16 cellular contexts compared by ENCODE assay signal in genomic region chr7:150489812-150490211, GRCh38. TPM values are rescaled to one million over a fixed set of nuclear protein-coding genes. Genes with fewer than 3 reads are reported as not detected.
"Had no signal": no experiment of that assay in that cellular context is flagged by ENCODE, and none has a peak within 500 bp of the region (broad histone marks: within the 10 kb centered on the region; RNA-seq: fewer than 3 reads in every experiment).

No MANE protein-coding gene starts in this region.

- H3K4me3 Mint-ChIP-seq: activated naive CD4-positive, alpha-beta T cell treated with anti-CD3 and anti-CD28 coated beads for 36 hours; activated T-helper 17 cell treated with anti-CD3 and anti-CD28 coated beads, Interleukin-2, amount 50 U/mL, for 72 hours; naive B cell; stimulated activated memory B cell treated with anti-CD40 and anti-IgM and Interleukin-4, amounts not matched to agents 10 μg/mL and 1 μg/mL and 100 μg/mL, for 72 hours had no signal

- H3K9me3 ChIP-seq: ascending aorta, breast epithelium, gastrocnemius medialis, pancreas had no signal

- H3K27ac ChIP-seq: ascending aorta, breast epithelium, gastrocnemius medialis, pancreas had no signal

- H3K4me1 Mint-ChIP-seq: naive B cell; stimulated activated memory B cell treated with anti-CD40 and anti-IgM and Interleukin-4, amounts not matched to agents 10 μg/mL and 1 μg/mL and 100 μg/mL, for 72 hours had no signal

- H3K27me3 Mint-ChIP-seq: activated T-helper 17 cell treated with anti-CD3 and anti-CD28 coated beads, Interleukin-2, amount 50 U/mL, for 72 hours; naive B cell had no signal

- H3K4me3 ChIP-seq: ascending aorta, breast epithelium, gastrocnemius medialis, heart left ventricle, pancreas had no signal

- DNase-seq: activated CD4-positive, alpha-beta T cell treated with anti-CD3 and anti-CD28 coated beads, Interleukin-2, amount 50 U/mL, for 4 hours; activated CD4-positive, CD25-positive, alpha-beta regulatory T cell treated with anti-CD3 and anti-CD28 coated beads, Interleukin-2, amount 50 U/mL, for 72 hours; activated naive CD4-positive, alpha-beta T cell treated with anti-CD3 and anti-CD28 coated beads for 36 hours; activated T-cell treated with anti-CD3 and anti-CD28 coated beads for 4 hours; cerebellar nuclear complex; gastrocnemius medialis; heart left ventricle; left cardiac atrium; naive B cell; pancreas; T-helper 9 cell had no signal

- H3K9me3 Mint-ChIP-seq: activated T-helper 17 cell treated with anti-CD3 and anti-CD28 coated beads, Interleukin-2, amount 50 U/mL, for 72 hours had no signal

- H3K36me3 ChIP-seq: ascending aorta, breast epithelium, gastrocnemius medialis, heart left ventricle, pancreas had no signal

- ATAC-seq: activated T-helper 17 cell treated with anti-CD3 and anti-CD28 coated beads, Interleukin-2, amount 50 U/mL, for 72 hours; gastrocnemius medialis; stimulated activated memory B cell treated with anti-CD40 and anti-IgM and Interleukin-4, amounts not matched to agents 10 μg/mL and 1 μg/mL and 100 μg/mL, for 72 hours had no signal

- H3K27ac Mint-ChIP-seq: activated naive CD4-positive, alpha-beta T cell treated with anti-CD3 and anti-CD28 coated beads for 36 hours; activated T-helper 17 cell treated with anti-CD3 and anti-CD28 coated beads, Interleukin-2, amount 50 U/mL, for 72 hours; naive B cell; stimulated activated memory B cell treated with anti-CD40 and anti-IgM and Interleukin-4, amounts not matched to agents 10 μg/mL and 1 μg/mL and 100 μg/mL, for 72 hours had no signal

- H3K36me3 Mint-ChIP-seq: naive B cell; stimulated activated memory B cell treated with anti-CD40 and anti-IgM and Interleukin-4, amounts not matched to agents 10 μg/mL and 1 μg/mL and 100 μg/mL, for 72 hours had no signal

- H3K4me1 ChIP-seq: ascending aorta, breast epithelium, gastrocnemius medialis, pancreas had no signal

- H3K27me3 ChIP-seq: ascending aorta, breast epithelium, gastrocnemius medialis, heart left ventricle had no signal

RNA-seq across cellular contexts. Expression of gene GIMAP7, which starts 24.9 kb away (rescaled TPM):
- total RNA-seq: epithelial cell of proximal tubule had no signal

RNA-seq across cellular contexts. Expression of gene GIMAP8, which starts 39.4 kb away (rescaled TPM):
- total RNA-seq: epithelial cell of proximal tubule had no signal
